10 cellular contexts compared by ENCODE assay signal in the genomic region with DNA sequence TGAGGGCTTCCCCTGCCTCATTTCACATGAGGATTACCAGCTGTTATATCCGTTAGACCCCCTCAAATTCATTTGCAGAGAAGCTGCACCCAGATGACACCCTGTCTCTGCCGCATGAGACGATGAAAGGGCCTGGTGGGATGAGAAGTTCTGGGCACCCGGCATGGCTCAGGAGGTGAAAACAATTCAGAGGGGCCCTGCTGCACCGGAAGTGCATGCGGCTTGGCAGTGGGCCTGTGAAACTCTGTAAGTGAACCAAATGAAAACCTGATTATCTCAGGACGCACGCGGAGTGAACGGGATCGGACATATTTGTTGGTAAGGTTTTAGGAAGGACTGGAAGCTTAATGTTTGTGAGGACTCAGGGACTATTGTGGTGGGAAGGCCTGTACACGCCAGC.
"Had no signal": no experiment of that assay in that cellular context is flagged by ENCODE, and none has a peak within 500 bp of the region (broad histone marks: within the 10 kb centered on the region; RNA-seq: fewer than 3 reads in every experiment).

No MANE protein-coding gene starts in this region.

- H3K9me3 Mint-ChIP-seq: H9 had no signal

- H3K27ac Mint-ChIP-seq: H9, HFFc6, IgD-negative memory B cell had no signal

- H3K9ac ChIP-seq: GM23248, KMS-11 had no signal

- ATAC-seq: HCT116, HepG2 had no signal

- H2AFZ ChIP-seq: GM23248 had no signal

- H3K4me3 ChIP-seq: GM23248 had no signal

- H3K27me3 Mint-ChIP-seq: IgD-negative memory B cell had no signal

- DNase-seq: GM23248, GOT3, H9, HFFc6, KBM-7 had no signal

- H3K36me3 Mint-ChIP-seq: IgD-negative memory B cell had no signal

- H3K4me3 Mint-ChIP-seq: H9, HFFc6, IgD-negative memory B cell had no signal

- H3K4me2 ChIP-seq: KMS-11 had no signal

- H3K4me1 Mint-ChIP-seq: IgD-negative memory B cell had no signal

- H3K27ac ChIP-seq: GM23248, HL-60, KMS-11 had no signal
